In genomic region chr2:115999039-115999438, GRCh38 we compare ENCODE assay signal across 28 cellular contexts.
"Had no signal": no experiment of that assay in that cellular context is flagged by ENCODE, and none has a peak within 500 bp of the region (broad histone marks: within the 10 kb centered on the region; RNA-seq: fewer than 3 reads in every experiment).

No MANE protein-coding gene starts in this region.

- H3K4me1 ChIP-seq: neural progenitor cell, parathyroid adenoma, psoas muscle, spleen, suprapubic skin, testis, tibial artery, transverse colon, upper lobe of right lung, uterus had no signal

- H3K36me3 ChIP-seq: neural progenitor cell, ovary, spleen, suprapubic skin, tibial artery, transverse colon, upper lobe of right lung, uterus had no signal

- ATAC-seq: natural killer cell; psoas muscle; right cardiac atrium; sciatic nerve; stimulated activated memory B cell treated with anti-CD40 and anti-IgM and Interleukin-4, amounts not matched to agents 10 μg/mL and 1 μg/mL and 100 μg/mL, for 72 hours; stimulated activated naive CD8-positive, alpha-beta T cell treated with anti-CD3 and anti-CD28 coated beads, Interleukin-15, amount 100 ng/mL, for 72 hours; stimulated activated naive CD8-positive, alpha-beta T cell treated with anti-CD3 and anti-CD28 coated beads, Interleukin-15, Interleukin-2, amounts not matched to agents 100 U/mL and 50 U/mL, for 24 hours; upper lobe of right lung had no signal

- H3K27ac ChIP-seq: neural progenitor cell, ovary, parathyroid adenoma, psoas muscle, skin epidermis, spleen, suprapubic skin, testis, tibial artery, transverse colon, upper lobe of right lung, uterus had no signal

- H3K9ac ChIP-seq: neural progenitor cell, parathyroid adenoma had no signal

- H2AFZ ChIP-seq: neural progenitor cell, parathyroid adenoma had no signal

- H3K4me3 ChIP-seq: neural progenitor cell, ovary, psoas muscle, skin epidermis, smooth muscle cell, spleen, suprapubic skin, testis, tibial artery, transverse colon, upper lobe of right lung, uterus had no signal

- DNase-seq: natural killer cell; occipital lobe; ovary; posterior cingulate gyrus; psoas muscle; right cardiac atrium; spleen; stimulated activated CD4-positive, alpha-beta T cell treated with anti-CD3 and anti-CD28 coated beads, Interleukin-12 subunit alpha, Interleukin-12 subunit beta, amount 100 ng/mL, for 4 hours; stimulated activated CD4-positive, alpha-beta T cell treated with anti-CD3 and anti-CD28 coated beads, Interleukin-1b, Interleukin-23, amount 100 ng/mL, for 48 hours; stimulated activated CD4-positive, alpha-beta T cell treated with anti-CD3 and anti-CD28 coated beads, Interleukin-4, amount 100 ng/mL, for 1 hour; stimulated activated CD4-positive, alpha-beta T cell treated with anti-CD3 and anti-CD28 coated beads, Interleukin-4, amount 100 ng/mL, for 4 hours; stimulated activated CD8-positive, alpha-beta memory T cell treated with anti-CD3 and anti-CD28 coated beads, Interleukin-4, amount 100 ng/mL, for 48 hours; stimulated activated naive CD4-positive, alpha-beta T cell; stimulated activated naive CD8-positive, alpha-beta T cell treated with anti-CD3 and anti-CD28 coated beads, Interleukin-15, amount 100 ng/mL, for 72 hours; stimulated activated naive CD8-positive, alpha-beta T cell treated with anti-CD3 and anti-CD28 coated beads, Interleukin-15, Interleukin-2, amounts not matched to agents 100 U/mL and 50 U/mL, for 24 hours; substantia nigra; testis; tibial artery; transverse colon; upper lobe of right lung; uterus had no signal

- H3K27me3 ChIP-seq: neural progenitor cell, ovary, spleen, suprapubic skin, testis, tibial artery, transverse colon, upper lobe of right lung, uterus had no signal

- H3K79me2 ChIP-seq: parathyroid adenoma had no signal

- H3K9me3 ChIP-seq: ovary, psoas muscle, suprapubic skin, testis, uterus had no signal

- H3K4me2 ChIP-seq: neural progenitor cell, smooth muscle cell had no signal
